Comparison of ENCODE assay signal across 1 cellular context in genomic region chr14:54567224-54567633, GRCh38.
TF ChIP-seq lines count a peak whose summit lies in the region.

No MANE protein-coding gene starts in this region.

TF ChIP-seq in HEK293, 187 proteins besides CTCF, POLR2A, EP300 and RAD21 (continued from another document):
- TF ChIP-seq ZNF341 (tag by site-specific recombination; IDR thresholded peaks at IDR 0.05; ENCODE audit: low read depth) (peak; percentile 97), PRDM4 (tag by site-specific recombination; IDR thresholded peaks at IDR 0.05) (no peak), ZNF423 (tag by site-specific recombination; IDR thresholded peaks at IDR 0.05) (peak; percentile 43; the same call in 1 of the 2 replicates), ZBTB26 (tag by site-specific recombination; optimal IDR thresholded peaks at IDR 0.05) (peak; percentile 41), ZNF610 (tag by site-specific recombination; IDR thresholded peaks at IDR 0.05; ENCODE audit: borderline replicate concordance) (peak; percentile 12; the same call in 1 of the 2 replicates), ZNF501 (tag by site-specific recombination; IDR thresholded peaks at IDR 0.05) (peak; percentile 41; the same call in 1 of the 2 replicates), ZNF335 (tag by site-specific recombination; conservative IDR thresholded peaks at IDR 0.05) (peak; percentile 35; the same call in 1 of the 2 replicates), GLI2 (tag by site-specific recombination; IDR thresholded peaks at IDR 0.05; ENCODE audit: borderline replicate concordance, low read depth) (no peak), PRDM10 (tag by site-specific recombination; IDR thresholded peaks at IDR 0.05) (peak; percentile 63), ZNF112 (tag by site-specific recombination; IDR thresholded peaks at IDR 0.05) (no peak), ZBTB7A (tag by site-specific recombination; IDR thresholded peaks at IDR 0.05; ENCODE audit: low read depth) (peak; percentile 46; the same call in 1 of the 2 replicates), ZEB2 (tag by site-specific recombination; IDR thresholded peaks at IDR 0.05) (0 out of 2 replicates have a peak, but pooled peaks have one; percentile 45), ZNF366 (tag by site-specific recombination; conservative IDR thresholded peaks at IDR 0.05) (no peak), KLF9 (tag by site-specific recombination; IDR thresholded peaks at IDR 0.05; ENCODE audit: low read depth) (0 out of 2 replicates have a peak, but pooled peaks have one; percentile 16), KLF8 (tag by site-specific recombination; IDR thresholded peaks at IDR 0.05) (0 out of 2 replicates have a peak, but pooled peaks have one; percentile 5), ZNF654 (tag by site-specific recombination; IDR thresholded peaks at IDR 0.05; ENCODE audit: low read depth) (no peak), GLIS2 (tag by site-specific recombination; IDR thresholded peaks at IDR 0.05) (peak; percentile 79)
